In genomic region chr9:128884164-128884563, GRCh38 we compare ENCODE assay signal across 1 cellular context.
TF ChIP-seq lines count a peak whose summit lies in the region.

No MANE protein-coding gene starts in this region.

TF ChIP-seq in HepG2, 621 proteins besides CTCF, POLR2A, EP300 and RAD21:
- TF ChIP-seq ZNF703 (CRISPR knock-in tag; IDR thresholded peaks at IDR 0.05; ENCODE audit: borderline replicate concordance) (no peak), ZNF24 (IDR thresholded peaks at IDR 0.05) (peak; percentile 82; the same call in 1 of the 2 replicates)
